ENCODE assay signal across 35 cellular contexts in the genomic region with DNA sequence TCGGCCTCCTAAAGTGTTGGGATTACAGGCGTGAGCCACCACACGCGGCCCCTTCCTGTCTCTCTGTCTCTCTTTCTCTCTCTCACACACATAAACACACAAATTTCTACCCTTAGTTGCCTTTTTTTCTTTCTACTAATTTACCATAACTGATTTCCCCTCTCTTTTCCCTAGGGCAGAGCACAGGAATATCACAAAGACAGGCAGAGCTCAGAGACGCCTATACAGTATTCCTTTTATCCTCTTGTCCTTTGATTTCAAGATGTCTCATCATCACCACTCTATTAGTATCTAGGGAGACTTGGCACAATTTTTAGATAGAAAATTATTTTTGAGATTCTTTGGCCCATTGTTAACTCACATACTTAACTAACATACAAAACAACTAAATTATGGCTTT. TPM values are rescaled to one million over a fixed set of nuclear protein-coding genes. Genes with fewer than 3 reads are reported as not detected.
"Had no signal": no experiment of that assay in that cellular context is flagged by ENCODE, and none has a peak within 500 bp of the region (broad histone marks: within the 10 kb centered on the region; RNA-seq: fewer than 3 reads in every experiment).

No MANE protein-coding gene starts in this region.

- H3K9me3 ChIP-seq: adrenal gland, body of pancreas, breast epithelium, MG63, Peyer's patch, SJSA1 had no signal

- ATAC-seq: activated CD8-positive, alpha-beta T cell treated with anti-CD3 and anti-CD28 coated beads, Interleukin-2, amount 10 ng/mL, durations not matched to agents 7 days and 5 days; activated naive CD4-positive, alpha-beta T cell treated with anti-CD3 and anti-CD28 coated beads, Interleukin-2, amount 50 U/mL, for 72 hours; body of pancreas; K562; PC-3; SK-N-SH treated with all-trans-retinoic acid at 6 μM for 48 hours had no signal

- H3K27ac ChIP-seq: adrenal gland, body of pancreas, breast epithelium, Peyer's patch, SJSA1, WERI-Rb-1 had no signal

- H3K4me3 Mint-ChIP-seq: activated CD4-positive, alpha-beta T cell treated with anti-CD3 and anti-CD28 coated beads, Interleukin-2, amount 10 ng/mL, durations not matched to agents 7 days and 5 days; activated CD8-positive, alpha-beta T cell treated with anti-CD3 and anti-CD28 coated beads, Interleukin-2, amount 10 ng/mL, durations not matched to agents 7 days and 5 days; activated naive CD4-positive, alpha-beta T cell treated with anti-CD3 and anti-CD28 coated beads for 36 hours; activated T-cell treated with anti-CD3 and anti-CD28 coated beads, Interleukin-2, amount 50 U/mL, for 24 hours had no signal

- H3K36me3 Mint-ChIP-seq: activated naive CD4-positive, alpha-beta T cell treated with anti-CD3 and anti-CD28 coated beads, Interleukin-2, amount 50 U/mL, for 72 hours had no signal

- H3K36me3 ChIP-seq: adrenal gland, breast epithelium, MG63, Peyer's patch, SJSA1, WERI-Rb-1 had no signal

- H3K4me3 ChIP-seq: adrenal gland, body of pancreas, breast epithelium, K562, MG63, Peyer's patch, SJSA1 had no signal

- H3K9me3 Mint-ChIP-seq: activated CD4-positive, alpha-beta T cell treated with anti-CD3 and anti-CD28 coated beads, Interleukin-2, amount 10 ng/mL, durations not matched to agents 7 days and 5 days; activated naive CD4-positive, alpha-beta T cell treated with anti-CD3 and anti-CD28 coated beads for 36 hours; activated naive CD4-positive, alpha-beta T cell treated with anti-CD3 and anti-CD28 coated beads, Interleukin-2, amount 50 U/mL, for 72 hours; activated T-cell treated with anti-CD3 and anti-CD28 coated beads, Interleukin-2, amount 50 U/mL, for 24 hours; activated T-helper 2 cell treated with anti-CD3 and anti-CD28 coated beads, Interferon-gamma antibody, Interleukin-2, Interleukin-4, amounts not matched to agents 10 μg/mL and 5 μg/mL and 100 μg/mL, durations not matched to agents 14 hours and 24 hours and 36 hours had no signal

- H3K27ac Mint-ChIP-seq: activated CD4-positive, alpha-beta T cell treated with anti-CD3 and anti-CD28 coated beads, Interleukin-2, amount 10 ng/mL, durations not matched to agents 7 days and 5 days; activated CD8-positive, alpha-beta T cell treated with anti-CD3 and anti-CD28 coated beads, Interleukin-2, amount 10 ng/mL, durations not matched to agents 7 days and 5 days; activated naive CD4-positive, alpha-beta T cell treated with anti-CD3 and anti-CD28 coated beads for 36 hours; activated naive CD4-positive, alpha-beta T cell treated with anti-CD3 and anti-CD28 coated beads, Interleukin-2, amount 50 U/mL, for 72 hours; activated T-cell treated with anti-CD3 and anti-CD28 coated beads, Interleukin-2, amount 50 U/mL, for 24 hours; activated T-helper 2 cell treated with anti-CD3 and anti-CD28 coated beads, Interferon-gamma antibody, Interleukin-2, Interleukin-4, amounts not matched to agents 10 μg/mL and 5 μg/mL and 100 μg/mL, durations not matched to agents 14 hours and 24 hours and 36 hours had no signal

- DNase-seq: activated CD4-positive, alpha-beta T cell treated with anti-CD3 and anti-CD28 coated beads, Interleukin-2, amount 10 ng/mL, durations not matched to agents 7 days and 5 days; activated CD4-positive, alpha-beta T cell treated with anti-CD3 and anti-CD28 coated beads, Interleukin-2, amount 50 U/mL, for 48 hours; activated CD4-positive, CD25-positive, alpha-beta regulatory T cell; activated CD8-positive, alpha-beta T cell treated with anti-CD3 and anti-CD28 coated beads, Interleukin-2, amount 10 ng/mL, durations not matched to agents 7 days and 5 days; activated gamma-delta T cell treated with Interleukin-2 at 50 U/mL for 16 hours; activated naive CD4-positive, alpha-beta T cell treated with anti-CD3 and anti-CD28 coated beads for 36 hours; activated T-cell treated with anti-CD3 and anti-CD28 coated beads, Interleukin-2, amount 50 U/mL, for 24 hours; adrenal gland; body of pancreas; Kasumi-1; MG63; MV-4-11; NCI-H1092; NCI-H1436 treated with DMSO at 0.1 percent for 48 hours; NCI-H1694 treated with DMSO at 0.1 percent for 48 hours; NCI-H2029; NCI-H345; NCI-H524 treated with DMSO at 0.1 percent for 48 hours; NK-92 treated with Interleukin-12 subunit alpha and Interleukin-12 subunit beta, amount 100 ng/mL, for 24 hours; PC-3; Peyer's patch; RPMI8226; SHP77 treated with DMSO at 0.1 percent for 48 hours; SW 1271; T-helper 1 cell; T-helper 2 cell; T-helper 9 cell; WERI-Rb-1 had no signal

- H3K4me1 ChIP-seq: breast epithelium had no signal

- H3K27me3 ChIP-seq: adrenal gland, body of pancreas, breast epithelium, MG63, Peyer's patch had no signal

RNA-seq across cellular contexts. Expression of a gene that starts 25.8 kb away (rescaled TPM):
- total RNA-seq: activated CD8-positive, alpha-beta T cell treated with anti-CD3 and anti-CD28 coated beads, Interleukin-2, amount 10 ng/mL, durations not matched to agents 7 days and 5 days; activated naive CD4-positive, alpha-beta T cell treated with anti-CD3 and anti-CD28 coated beads for 36 hours; K562; NCI-H460; SJSA1 had no signal
